ENCODE assay signal across 20 cellular contexts in the genomic region with DNA sequence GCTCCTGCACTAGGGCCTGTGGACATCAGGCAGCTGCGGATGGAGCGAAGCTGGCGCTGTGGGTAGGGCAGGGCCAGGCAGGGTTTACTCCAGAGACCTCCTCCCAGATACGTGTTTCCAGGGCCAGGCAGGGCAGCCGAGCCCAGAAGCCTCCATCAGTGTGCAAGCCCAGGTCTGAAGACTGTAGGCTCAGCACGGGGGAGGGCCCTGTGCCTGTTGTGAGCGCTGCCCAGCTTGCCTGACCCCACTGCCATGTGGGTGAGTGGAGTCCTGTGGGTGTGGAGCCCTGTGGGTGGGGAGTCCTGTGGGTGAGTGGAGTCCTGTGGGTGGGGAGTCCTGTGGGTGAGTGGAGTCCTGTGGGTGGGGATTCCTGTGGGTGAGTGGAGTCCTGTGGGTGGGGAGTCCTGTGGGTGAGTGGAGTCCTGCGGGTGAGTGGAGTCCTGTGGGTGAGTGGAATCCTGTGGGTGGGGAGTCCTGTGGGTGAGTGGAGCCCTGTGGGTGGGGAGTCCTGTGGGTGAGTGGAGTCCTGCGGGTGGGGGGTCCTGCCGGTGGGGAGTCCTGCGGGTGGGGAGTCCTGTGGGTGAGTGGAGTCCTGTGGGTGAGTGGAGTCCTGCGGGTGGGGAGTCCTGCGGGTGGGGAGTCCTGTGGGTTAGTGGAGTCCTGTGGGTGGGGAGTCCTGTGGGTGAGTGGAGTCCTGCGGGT. TPM values are rescaled to one million over a fixed set of nuclear protein-coding genes. Genes with fewer than 3 reads are reported as not detected.
DNase-seq lines count a peak whose midpoint lies in the region; ATAC-seq, FAIRE-seq and TF ChIP-seq lines count a peak whose summit lies in the region.
"Not testable (repeated sequence)": the region's sequence is repeated elsewhere in the genome, so short reads cannot be mapped to it uniquely, and the experiment has no call there.
"Had no signal": no experiment of that assay in that cellular context is flagged by ENCODE, and none has a peak within 500 bp of the region (broad histone marks: within the 10 kb centered on the region; RNA-seq: fewer than 3 reads in every experiment).

No MANE protein-coding gene starts in this region.

- H3K27me3 ChIP-seq in H9 (ENCODE audit: insufficient read depth, low read length); neural progenitor cell: not testable (repeated sequence)

- H3K27me3 Mint-ChIP-seq in H9 (ENCODE audit: low read depth); activated naive CD8-positive, alpha-beta T cell treated with anti-CD3 and anti-CD28 coated beads for 36 hours; neural progenitor cell (ENCODE audit: insufficient read depth, low read depth): not testable (repeated sequence)
- H3K27me3 Mint-ChIP-seq in glutamatergic neuron (ENCODE audit: unreplicated experiment), result peaks cover 11% of the 10 kb centered on the region

- not testable (repeated sequence) for H3K18ac ChIP-seq in H9 (ENCODE audit: insufficient read length, low read depth, low read length)

- H3K79me1 ChIP-seq in H9 (ENCODE audit: insufficient read depth, low read depth, low read length, poor library complexity, severe bottlenecking), result not testable (repeated sequence)

- not testable (repeated sequence) for H4K20me1 ChIP-seq in H9 (ENCODE audit: control insufficient read depth, insufficient read depth, insufficient read length); neural progenitor cell (ENCODE audit: low read depth)

- H3T11ph ChIP-seq in H9 (ENCODE audit: low read length), result not testable (repeated sequence)

- FAIRE-seq in urothelium cell line (lab: Jason Lieb, UNC), result peak; percentile 20

- peaks cover 4 to 10% (median 9%) of the 10 kb centered on the region in 3 experiments; a peak in 5 of 7 replicates for H3K36me3 Mint-ChIP-seq in H9 (ENCODE audit: insufficient read depth in 1 of 3, low read depth in 3 of 3)
- not testable (repeated sequence) for H3K36me3 Mint-ChIP-seq in activated naive CD8-positive, alpha-beta T cell treated with anti-CD3 and anti-CD28 coated beads for 36 hours; glutamatergic neuron (ENCODE audit: unreplicated experiment); neural progenitor cell

- WGBS in H9 (ENCODE audit: extremely low coverage, insufficient read length, low lambda C conversion rate), result no CpG with 5 or more reads among the region's 14 CpGs

- H3K4me3 Mint-ChIP-seq in H9; activated naive CD8-positive, alpha-beta T cell treated with anti-CD3 and anti-CD28 coated beads for 36 hours; glutamatergic neuron (ENCODE audit: unreplicated experiment); neural progenitor cell: not testable (repeated sequence)

- ATAC-seq in SK-N-SH treated with all-trans-retinoic acid at 6 μM for 48 hours, result peak; percentile 47

- not testable (repeated sequence) for H2BK12ac ChIP-seq in H9 (ENCODE audit: insufficient read length, low read depth, low read length)

- H3K4ac ChIP-seq in H9 (ENCODE audit: low read depth, low read length), result not testable (repeated sequence)

- not testable (repeated sequence) for H3K79me2 ChIP-seq in H9 (ENCODE audit: insufficient read depth, low read length); neural progenitor cell (ENCODE audit: low read depth)

- H2BK120ac ChIP-seq in H9 (ENCODE audit: low read depth, low read length, poor library complexity, severe bottlenecking), result not testable (repeated sequence)

- not testable (repeated sequence) for H3K27ac ChIP-seq in H9 (ENCODE audit: insufficient read length, low read depth, low read length)
- H3K27ac ChIP-seq in neural progenitor cell, result peak overlapping the region; percentile 58

- H3K14ac ChIP-seq in H9 (ENCODE audit: insufficient read depth, low read length), result not testable (repeated sequence)

- not testable (repeated sequence) for H3K23me2 ChIP-seq in H9 (ENCODE audit: insufficient read length, low read depth, low read length, poor library complexity, severe bottlenecking)

- H3K4me3 ChIP-seq in neural progenitor cell, result not testable (repeated sequence)

- not testable (repeated sequence) for H2AFZ ChIP-seq in H9 (ENCODE audit: low read length); neural progenitor cell (replicated peaks)

- H2BK15ac ChIP-seq in H9 (ENCODE audit: low read depth, low read length), result not testable (repeated sequence)

- not testable (repeated sequence) for H3K9ac ChIP-seq in H9 (ENCODE audit: extremely low read depth, insufficient read length, low read length); neural progenitor cell

- H3K4me1 Mint-ChIP-seq in H9, result peaks cover 2 to 18% of the 10 kb centered on the region in 2 experiments; a peak in 2 of 4 replicates
- H3K4me1 Mint-ChIP-seq in activated naive CD8-positive, alpha-beta T cell treated with anti-CD3 and anti-CD28 coated beads for 36 hours, result not testable (repeated sequence)
- peaks cover 16% of the 10 kb centered on the region for H3K4me1 Mint-ChIP-seq in glutamatergic neuron (ENCODE audit: low read depth, unreplicated experiment)
- peaks cover 12% of the 10 kb centered on the region for H3K4me1 Mint-ChIP-seq in neural progenitor cell

- not testable (repeated sequence) for H2AK5ac ChIP-seq in H9 (ENCODE audit: insufficient read length, low read length)

- H3K27ac Mint-ChIP-seq in H9, result peak overlapping the region in 2 of 3 experiments; percentile 62 to 77; a peak in 4 of 7 replicates
- peak overlapping the region; percentile 25 for H3K27ac Mint-ChIP-seq in activated naive CD8-positive, alpha-beta T cell treated with anti-CD3 and anti-CD28 coated beads for 36 hours
- H3K27ac Mint-ChIP-seq in glutamatergic neuron (ENCODE audit: unreplicated experiment), result peak overlapping the region; percentile 55
- H3K27ac Mint-ChIP-seq in neural progenitor cell, result not testable (repeated sequence)

- H3K36me3 ChIP-seq in neural progenitor cell, result not testable (repeated sequence)

- not testable (repeated sequence) for H3K23ac ChIP-seq in H9 (ENCODE audit: insufficient read length, low read depth, low read length)

- H2BK20ac ChIP-seq in H9 (ENCODE audit: low read depth, low read length, poor library complexity, severe bottlenecking), result not testable (repeated sequence)

- not testable (repeated sequence) for H3K9me3 ChIP-seq in H9 (ENCODE audit: control insufficient read depth, low read depth, low read length); neural progenitor cell (ENCODE audit: low read depth)

- not testable (repeated sequence) for H4K8ac ChIP-seq in H9 (replicated peaks; ENCODE audit: insufficient read length, low read depth, low read length)

- not testable (repeated sequence) for H3K4me2 ChIP-seq in H9 (ENCODE audit: insufficient read depth, insufficient read length, low read length); neural progenitor cell

- DNase-seq in DMS 273 (lab: John Stamatoyannopoulos, UW; ENCODE audit: unreplicated experiment) (peak; percentile 73), H9 (peak; percentile 57), NCI-H2171 treated with DMSO at 0.1 percent for 48 hours (lab: John Stamatoyannopoulos, UW) (peak; percentile 33), glutamatergic neuron (peak; percentile 78), neural progenitor cell (ENCODE audit: low spot score) (peak; percentile 57)
- DNase-seq in activated naive CD8-positive, alpha-beta T cell treated with anti-CD3 and anti-CD28 coated beads for 36 hours; urothelium cell line (ENCODE audit: low spot score): not testable (repeated sequence)

- not testable (repeated sequence) for H4K5ac ChIP-seq in H9 (ENCODE audit: insufficient read length, low read depth, low read length)

- TF ChIP-seq CTCF in H9 (conservative IDR thresholded peaks at IDR 0.05); glutamatergic neuron (IDR thresholded peaks at IDR 0.05; ENCODE audit: partially characterized antibody, unreplicated experiment); neural progenitor cell (IDR thresholded peaks at IDR 0.05): not testable (repeated sequence)

- peaks cover 17% of the 10 kb centered on the region for H3F3A ChIP-seq in neural progenitor cell (ENCODE audit: low read depth)

- not testable (repeated sequence) for H4K91ac ChIP-seq in H9 (ENCODE audit: insufficient read length, low read depth, low read length)

- H3K9me3 Mint-ChIP-seq in H9; activated naive CD8-positive, alpha-beta T cell treated with anti-CD3 and anti-CD28 coated beads for 36 hours; glutamatergic neuron (ENCODE audit: unreplicated experiment); neural progenitor cell: not testable (repeated sequence)

- H2BK5ac ChIP-seq in H9 (ENCODE audit: insufficient read length, low read length), result not testable (repeated sequence)

- not testable (repeated sequence) for H3K4me1 ChIP-seq in H9 (ENCODE audit: insufficient read depth, low read length); neural progenitor cell

- H3K56ac ChIP-seq in H9 (ENCODE audit: insufficient read length, low read depth, low read length), result not testable (repeated sequence)

RNA-seq across cellular contexts. Expression of a gene that starts 18.2 kb away (rescaled TPM):
- not detected in 2 replicates for total RNA-seq in H9 (2021)
- total RNA-seq in activated naive CD8-positive, alpha-beta T cell treated with anti-CD3 and anti-CD28 coated beads for 36 hours, result not detected
- 1.3 TPM for total RNA-seq in glutamatergic neuron (ENCODE audit: unreplicated experiment)
- total RNA-seq in neural progenitor cell (ENCODE audit: low replicate concordance), result 0.06 TPM in 1 of 2 replicates, not detected in the other
- total RNA-seq: activated CD4-positive, alpha-beta memory T cell treated with anti-CD3 and anti-CD28 coated beads for 36 hours; activated naive CD4-positive, alpha-beta T cell treated with anti-CD3 and anti-CD28 coated beads for 36 hours; body of pancreas; CD4-positive, alpha-beta T cell; dermis blood vessel endothelial cell; heart left ventricle; naive thymus-derived CD8-positive, alpha-beta T cell; occipital lobe; psoas muscle; subcutaneous adipose tissue; T-helper 1 cell treated with Interleukin-12 subunit alpha and Interleukin-12 subunit beta and Interleukin-4 antibody, amounts not matched to agents 30 ng/mL and 1 ng/mL, for 36 hours; upper lobe of left lung had no signal

RNA-seq across cellular contexts. Expression of a gene that starts 25.9 kb away (rescaled TPM):
- total RNA-seq in H9 (2021) (10.2 and 12.3 TPM in 2 replicates), glutamatergic neuron (ENCODE audit: unreplicated experiment) (18.4 TPM), neural progenitor cell (ENCODE audit: low replicate concordance) (15.1 and 17.9 TPM in 2 replicates)
- total RNA-seq in activated naive CD8-positive, alpha-beta T cell treated with anti-CD3 and anti-CD28 coated beads for 36 hours, result 10 to 100 TPM; 17.7 to 18.1 TPM

RNA-seq across cellular contexts. Expression of a gene that starts 43.1 kb away (rescaled TPM):
- total RNA-seq in H9 (2021), result 1.4 and 1.6 TPM in 2 replicates
- 1 to 10 TPM; 2.4 to 2.8 TPM for total RNA-seq in activated naive CD8-positive, alpha-beta T cell treated with anti-CD3 and anti-CD28 coated beads for 36 hours
- 3.1 TPM for total RNA-seq in glutamatergic neuron (ENCODE audit: unreplicated experiment)
- total RNA-seq in neural progenitor cell (ENCODE audit: low replicate concordance), result 0.79 and 3.5 TPM in 2 replicates

RNA-seq across cellular contexts. Expression of a gene that starts 46.7 kb away (rescaled TPM):
- total RNA-seq in H9 (2021) (6.2 and 6.8 TPM in 2 replicates), glutamatergic neuron (ENCODE audit: unreplicated experiment) (61.1 TPM), neural progenitor cell (ENCODE audit: low replicate concordance) (0.30 and 2.0 TPM in 2 replicates)
- total RNA-seq in activated naive CD8-positive, alpha-beta T cell treated with anti-CD3 and anti-CD28 coated beads for 36 hours, result 10 to 100 TPM; 49.9 to 56.7 TPM
